In genomic region chr17:37676115-37676925, GRCh38 we compare ENCODE assay signal across 1 cellular context.
TF ChIP-seq lines count a peak whose summit lies in the region.

No MANE protein-coding gene starts in this region.

TF ChIP-seq in HepG2, 621 proteins besides CTCF, POLR2A, EP300 and RAD21 (continued from another document and continues in another):
- no peak for TF ChIP-seq ZBTB1 (CRISPR knock-in tag; IDR thresholded peaks at IDR 0.05; ENCODE audit: borderline replicate concordance)
- peak; percentile 25 for TF ChIP-seq ZMYM4 (CRISPR knock-in tag; IDR thresholded peaks at IDR 0.05)
- TF ChIP-seq HHEX (CRISPR knock-in tag; IDR thresholded peaks at IDR 0.05) = peak; percentile 52; the same call in 1 of the 2 replicates
- peak; percentile 74 for TF ChIP-seq NR2F2 (IDR thresholded peaks at IDR 0.05; ENCODE audit: borderline replicate concordance, low read depth)
- no peak for TF ChIP-seq ZNF780A (CRISPR knock-in tag; IDR thresholded peaks at IDR 0.05)
- TF ChIP-seq ZNF543 (CRISPR knock-in tag; IDR thresholded peaks at IDR 0.05) = no peak
- no peak for TF ChIP-seq ZKSCAN5 (CRISPR knock-in tag; IDR thresholded peaks at IDR 0.05)
- no peak; the same call in 1 of the 2 replicates for TF ChIP-seq KLF15 (CRISPR knock-in tag; IDR thresholded peaks at IDR 0.05; ENCODE audit: borderline replicate concordance)
- no peak for TF ChIP-seq ZNF652 (CRISPR knock-in tag; IDR thresholded peaks at IDR 0.05; ENCODE audit: borderline replicate concordance, low read depth)
- no peak for TF ChIP-seq ZNF20 (CRISPR knock-in tag; IDR thresholded peaks at IDR 0.05)
- peak; percentile 75 for TF ChIP-seq KDM6A (CRISPR knock-in tag; IDR thresholded peaks at IDR 0.05; ENCODE audit: low read depth)
- no peak for TF ChIP-seq REXO4 (CRISPR knock-in tag; IDR thresholded peaks at IDR 0.05; ENCODE audit: borderline replicate concordance)
- no peak for TF ChIP-seq SOX6 (IDR thresholded peaks at IDR 0.05)
- peak; percentile 72 for TF ChIP-seq SOX6 (CRISPR knock-in tag; IDR thresholded peaks at IDR 0.05)
- TF ChIP-seq GTF3A (CRISPR knock-in tag; conservative IDR thresholded peaks at IDR 0.05) = no peak
- TF ChIP-seq HES4 (CRISPR knock-in tag; IDR thresholded peaks at IDR 0.05; ENCODE audit: borderline replicate concordance) = no peak
- no peak for TF ChIP-seq ZBTB4 (CRISPR knock-in tag; IDR thresholded peaks at IDR 0.05; ENCODE audit: borderline replicate concordance)
- no peak for TF ChIP-seq YEATS2 (CRISPR knock-in tag; IDR thresholded peaks at IDR 0.05; ENCODE audit: borderline replicate concordance)
- TF ChIP-seq ZKSCAN1 (IDR thresholded peaks at IDR 0.05; ENCODE audit: low read length) = no peak
- TF ChIP-seq, protein P1, sequence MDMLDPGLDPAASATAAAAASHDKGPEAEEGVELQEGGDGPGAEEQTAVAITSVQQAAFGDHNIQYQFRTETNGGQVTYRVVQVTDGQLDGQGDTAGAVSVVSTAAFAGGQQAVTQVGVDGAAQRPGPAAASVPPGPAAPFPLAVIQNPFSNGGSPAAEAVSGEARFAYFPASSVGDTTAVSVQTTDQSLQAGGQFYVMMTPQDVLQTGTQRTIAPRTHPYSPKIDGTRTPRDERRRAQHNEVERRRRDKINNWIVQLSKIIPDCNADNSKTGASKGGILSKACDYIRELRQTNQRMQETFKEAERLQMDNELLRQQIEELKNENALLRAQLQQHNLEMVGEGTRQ (IDR thresholded peaks at IDR 0.05; ENCODE audit: low read depth, low read length) = no peak
- TF ChIP-seq, protein P1 (CRISPR knock-in tag; IDR thresholded peaks at IDR 0.05; ENCODE audit: borderline replicate concordance) = no peak
- TF ChIP-seq GATA4 (IDR thresholded peaks at IDR 0.05; ENCODE audit: borderline replicate concordance, low read depth) = no peak
- peak; percentile 42; the same call in 1 of the 2 replicates for TF ChIP-seq ZSCAN25 (CRISPR knock-in tag; IDR thresholded peaks at IDR 0.05)
- TF ChIP-seq ZSCAN12 (CRISPR knock-in tag; IDR thresholded peaks at IDR 0.05) = 0 out of 2 replicates have a peak, but pooled peaks have one; percentile 17
- no peak for TF ChIP-seq ZNF354B (CRISPR knock-in tag; IDR thresholded peaks at IDR 0.05)
- TF ChIP-seq CBX5 (CRISPR knock-in tag; IDR thresholded peaks at IDR 0.05; ENCODE audit: borderline replicate concordance) = no peak
- no peak for TF ChIP-seq BRF2 (CRISPR knock-in tag; IDR thresholded peaks at IDR 0.05)
- no peak for TF ChIP-seq CCDC6 (CRISPR knock-in tag; IDR thresholded peaks at IDR 0.05)
- no peak; the same call in 1 of the 2 replicates for TF ChIP-seq PRDM15 (CRISPR knock-in tag; IDR thresholded peaks at IDR 0.05)
- TF ChIP-seq SOX13 (IDR thresholded peaks at IDR 0.05) = peak; percentile 25; the same call in 1 of the 2 replicates
- TF ChIP-seq SOX13 (CRISPR knock-in tag; conservative IDR thresholded peaks at IDR 0.05 in 1 of 2, IDR thresholded peaks at IDR 0.05 in 1 of 2) = peak in 1 of 2 experiments; percentile 80; a peak in 2 of 4 replicates
- TF ChIP-seq RFXAP (CRISPR knock-in tag; IDR thresholded peaks at IDR 0.05; ENCODE audit: borderline replicate concordance) = peak; percentile 54; the same call in 1 of the 2 replicates
- TF ChIP-seq SKI (IDR thresholded peaks at IDR 0.05; ENCODE audit: partially characterized antibody) = peak; percentile 48
- no peak for TF ChIP-seq SRSF4 (IDR thresholded peaks at IDR 0.05; ENCODE audit: low read depth, low read length, poor library complexity, severe bottlenecking)
- TF ChIP-seq ADNP (CRISPR knock-in tag; IDR thresholded peaks at IDR 0.05) = no peak
- TF ChIP-seq ZNF772 (CRISPR knock-in tag; IDR thresholded peaks at IDR 0.05) = 0 out of 2 replicates have a peak, but pooled peaks have one; percentile 42
- no peak for TF ChIP-seq ZNF513 (CRISPR knock-in tag; conservative IDR thresholded peaks at IDR 0.05)
- TF ChIP-seq ZNF550 (CRISPR knock-in tag; IDR thresholded peaks at IDR 0.05; ENCODE audit: borderline replicate concordance) = no peak
- TF ChIP-seq ASH2L (IDR thresholded peaks at IDR 0.05; ENCODE audit: insufficient read length, low read depth, low read length) = peak; percentile 48
- TF ChIP-seq, protein P2, sequence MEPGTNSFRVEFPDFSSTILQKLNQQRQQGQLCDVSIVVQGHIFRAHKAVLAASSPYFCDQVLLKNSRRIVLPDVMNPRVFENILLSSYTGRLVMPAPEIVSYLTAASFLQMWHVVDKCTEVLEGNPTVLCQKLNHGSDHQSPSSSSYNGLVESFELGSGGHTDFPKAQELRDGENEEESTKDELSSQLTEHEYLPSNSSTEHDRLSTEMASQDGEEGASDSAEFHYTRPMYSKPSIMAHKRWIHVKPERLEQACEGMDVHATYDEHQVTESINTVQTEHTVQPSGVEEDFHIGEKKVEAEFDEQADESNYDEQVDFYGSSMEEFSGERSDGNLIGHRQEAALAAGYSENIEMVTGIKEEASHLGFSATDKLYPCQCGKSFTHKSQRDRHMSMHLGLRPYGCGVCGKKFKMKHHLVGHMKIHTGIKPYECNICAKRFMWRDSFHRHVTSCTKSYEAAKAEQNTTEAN (CRISPR knock-in tag; conservative IDR thresholded peaks at IDR 0.05) = peak; percentile 49; the same call in 1 of the 2 replicates
- no peak for TF ChIP-seq GATAD1 (CRISPR knock-in tag; IDR thresholded peaks at IDR 0.05)
- TF ChIP-seq ZNF605 (CRISPR knock-in tag; IDR thresholded peaks at IDR 0.05) = no peak
- TF ChIP-seq ZNF317 (CRISPR knock-in tag; IDR thresholded peaks at IDR 0.05) = peak; percentile 95
- no peak for TF ChIP-seq PTBP1 (IDR thresholded peaks at IDR 0.05; ENCODE audit: low read depth, low read length, poor library complexity, severe bottlenecking)
- 0 out of 2 replicates have a peak, but pooled peaks have one; percentile 14 for TF ChIP-seq NCOR1 (IDR thresholded peaks at IDR 0.05; ENCODE audit: borderline replicate concordance, low read length)
- TF ChIP-seq ZNF704 (CRISPR knock-in tag; IDR thresholded peaks at IDR 0.05; ENCODE audit: borderline replicate concordance) = no peak
- no peak for TF ChIP-seq ZNF839 (CRISPR knock-in tag; IDR thresholded peaks at IDR 0.05; ENCODE audit: borderline replicate concordance)
- TF ChIP-seq, protein P3, sequence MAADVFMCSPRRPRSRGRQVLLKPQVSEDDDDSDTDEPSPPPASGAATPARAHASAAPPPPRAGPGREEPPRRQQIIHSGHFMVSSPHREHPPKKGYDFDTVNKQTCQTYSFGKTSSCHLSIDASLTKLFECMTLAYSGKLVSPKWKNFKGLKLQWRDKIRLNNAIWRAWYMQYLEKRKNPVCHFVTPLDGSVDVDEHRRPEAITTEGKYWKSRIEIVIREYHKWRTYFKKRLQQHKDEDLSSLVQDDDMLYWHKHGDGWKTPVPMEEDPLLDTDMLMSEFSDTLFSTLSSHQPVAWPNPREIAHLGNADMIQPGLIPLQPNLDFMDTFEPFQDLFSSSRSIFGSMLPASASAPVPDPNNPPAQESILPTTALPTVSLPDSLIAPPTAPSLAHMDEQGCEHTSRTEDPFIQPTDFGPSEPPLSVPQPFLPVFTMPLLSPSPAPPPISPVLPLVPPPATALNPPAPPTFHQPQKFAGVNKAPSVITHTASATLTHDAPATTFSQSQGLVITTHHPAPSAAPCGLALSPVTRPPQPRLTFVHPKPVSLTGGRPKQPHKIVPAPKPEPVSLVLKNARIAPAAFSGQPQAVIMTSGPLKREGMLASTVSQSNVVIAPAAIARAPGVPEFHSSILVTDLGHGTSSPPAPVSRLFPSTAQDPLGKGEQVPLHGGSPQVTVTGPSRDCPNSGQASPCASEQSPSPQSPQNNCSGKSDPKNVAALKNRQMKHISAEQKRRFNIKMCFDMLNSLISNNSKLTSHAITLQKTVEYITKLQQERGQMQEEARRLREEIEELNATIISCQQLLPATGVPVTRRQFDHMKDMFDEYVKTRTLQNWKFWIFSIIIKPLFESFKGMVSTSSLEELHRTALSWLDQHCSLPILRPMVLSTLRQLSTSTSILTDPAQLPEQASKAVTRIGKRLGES (CRISPR knock-in tag; IDR thresholded peaks at IDR 0.05; ENCODE audit: borderline replicate concordance) = peak; percentile 57; the same call in 1 of the 2 replicates
- no peak for TF ChIP-seq HOXA7 (CRISPR knock-in tag; IDR thresholded peaks at IDR 0.05)
- no peak for TF ChIP-seq ZNF563 (CRISPR knock-in tag; IDR thresholded peaks at IDR 0.05)
- TF ChIP-seq AKAP8 (CRISPR knock-in tag; IDR thresholded peaks at IDR 0.05) = no peak
